In the genomic region with DNA sequence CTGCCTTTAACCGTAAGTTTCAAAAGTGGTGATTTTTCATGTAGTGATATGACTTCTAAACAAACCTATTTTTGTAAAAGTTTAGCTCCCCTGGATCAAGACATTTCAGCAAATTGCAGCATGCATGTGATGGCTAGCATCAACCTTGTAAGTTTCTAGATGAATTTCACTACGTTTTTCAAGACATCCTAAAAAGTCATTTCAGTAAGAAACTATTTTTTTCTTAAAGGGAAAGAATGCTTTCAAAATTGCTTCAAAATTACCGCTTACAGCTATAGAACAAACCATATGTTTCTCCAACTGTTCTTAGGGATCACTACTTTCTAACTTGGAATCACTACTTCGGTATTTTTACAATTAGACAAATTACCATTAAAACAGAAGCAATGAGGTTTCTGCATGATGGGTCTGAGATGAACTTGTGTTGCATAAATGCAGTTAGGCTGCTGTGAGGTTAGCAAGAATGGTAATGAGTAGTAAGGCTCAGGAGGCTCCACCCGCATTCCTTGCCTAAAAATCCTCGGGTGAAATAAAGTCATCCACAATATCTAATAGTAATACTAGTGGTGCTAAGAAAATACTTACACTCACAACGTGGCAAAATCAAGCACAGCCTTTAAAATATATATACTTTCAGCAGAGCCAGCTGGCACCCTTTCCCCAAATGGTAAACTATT, we compare ENCODE assay signal across 8 cellular contexts. TPM values are rescaled to one million over a fixed set of nuclear protein-coding genes. Genes with fewer than 3 reads are reported as not detected.
DNase-seq lines count a peak whose midpoint lies in the region; ATAC-seq and TF ChIP-seq lines count a peak whose summit lies in the region.

No MANE protein-coding gene starts in this region.

- no peak overlapping the region for H4K8ac ChIP-seq in trophoblast cell (ENCODE audit: low read depth, low read length)

- peaks cover 26 to 29% (median 28%) of the 10 kb centered on the region in 3 donors for H3K4me1 Mint-ChIP-seq in T-cell

- POLR2A ChIA-PET in T-cell (lab: Charles Lee), result interaction anchor here (0.6 to 0.7 kb wide), 3 partner anchors 113 to 221 kb away, joined by 5 to 6 read pairs (median 5); no protein-coding TSS in a partner anchor

- peaks cover 15% of the 10 kb centered on the region for H3K36me3 Mint-ChIP-seq in T-cell

- no peak overlapping the region for H4K91ac ChIP-seq in trophoblast cell (ENCODE audit: low read depth, low read length)

- H3K9ac ChIP-seq in trophoblast cell (ENCODE audit: low read length), result no peak overlapping the region

- CTCF ChIA-PET in T-cell (lab: Charles Lee), result interaction anchor here (0.6 to 2.2 kb wide), 5 partner anchors 10 to 239 kb away, joined by 3 to 8 read pairs (median 3); no protein-coding TSS in a partner anchor

- H3K9me3 ChIP-seq in DOHH2 (ENCODE audit: control insufficient read depth, insufficient read depth, low read length) (no peaks in the 10 kb centered on the region), trophoblast cell (ENCODE audit: insufficient read depth, low read depth, low read length) (no peaks in the 10 kb centered on the region), BE2C (no peaks in the 10 kb centered on the region)

- H3F3A ChIP-seq in DOHH2 (ENCODE audit: control insufficient read depth, insufficient read depth), result no peaks in the 10 kb centered on the region

- no peak overlapping the region for H3K23ac ChIP-seq in trophoblast cell (ENCODE audit: low read length)

- H3K4me3 ChIP-seq in DOHH2 (ENCODE audit: low read length) (no peak overlapping the region), fibroblast of pulmonary artery (replicated peaks; ENCODE audit: low read depth, low read length) (peak overlapping the region; percentile 62), trophoblast cell (ENCODE audit: low read depth, low read length) (no peak overlapping the region), BE2C (ENCODE audit: low read depth, low read length) (no peak overlapping the region)

- H4K12ac ChIP-seq in trophoblast cell (ENCODE audit: low read depth, low read length), result no peak overlapping the region

- no peaks in the 10 kb centered on the region for H3K9me3 Mint-ChIP-seq in T-cell

- H3K27ac ChIP-seq in DOHH2 (ENCODE audit: low read depth, low read length) (no peak overlapping the region), trophoblast cell (ENCODE audit: low read depth, low read length) (no peak overlapping the region)

- H3K27ac Mint-ChIP-seq in T-cell, result peak overlapping the region; percentile 82 to 86

- H3K14ac ChIP-seq in trophoblast cell (ENCODE audit: low read length), result no peak overlapping the region

- no peak overlapping the region for H2BK12ac ChIP-seq in trophoblast cell (ENCODE audit: low read length)

- peaks cover 0 to 9% of the 10 kb centered on the region in 2 donors for H3K27me3 Mint-ChIP-seq in T-cell

- H3K27me3 ChIP-seq in DOHH2 (ENCODE audit: control insufficient read depth, low read length), result peaks cover 32% of the 10 kb centered on the region
- no peaks in the 10 kb centered on the region for H3K27me3 ChIP-seq in trophoblast cell (ENCODE audit: insufficient read depth, low read length)
- H3K27me3 ChIP-seq in BE2C, result 0 out of 2 replicates have a peak, but pooled peaks cover 3% of the 10 kb centered on the region

- H2BK5ac ChIP-seq in trophoblast cell (ENCODE audit: low read depth, low read length, poor library complexity), result no peak overlapping the region

- no peak overlapping the region for H3K4ac ChIP-seq in trophoblast cell (ENCODE audit: low read depth, low read length)

- no peak overlapping the region for H2AFZ ChIP-seq in trophoblast cell (ENCODE audit: insufficient read depth, low read length, poor library complexity)

- peak overlapping the region; percentile 81 to 87 (median 82) for H3K4me3 Mint-ChIP-seq in T-cell

- no CpG with 5 or more reads among the region's 7 CpGs for WGBS in trophoblast cell (ENCODE audit: extremely low coverage, insufficient coverage, insufficient read length)

- H4K20me1 ChIP-seq in DOHH2 (ENCODE audit: control insufficient read depth, insufficient read depth, low read depth, low read length), result no peaks in the 10 kb centered on the region

- no peak overlapping the region for H3K18ac ChIP-seq in trophoblast cell (ENCODE audit: low read length)

- H3K4me2 ChIP-seq in DOHH2 (ENCODE audit: low read length) (peak overlapping the region; percentile 96; the same call in 1 of the 2 replicates), trophoblast cell (ENCODE audit: low read length) (peak overlapping the region; percentile 73)

- no peak overlapping the region for H2BK120ac ChIP-seq in trophoblast cell (ENCODE audit: insufficient read depth, low read length, poor library complexity)

- H3K4me1 ChIP-seq in DOHH2 (ENCODE audit: control insufficient read depth, low read length) (peaks cover 13% of the 10 kb centered on the region), trophoblast cell (ENCODE audit: control insufficient read depth in 1 of 2, insufficient read depth in 2 of 2, low read length in 2 of 2) (peaks cover 2% of the 10 kb centered on the region in 2 experiments), BE2C (no peaks in the 10 kb centered on the region; the same call in 1 of the 2 replicates)

- H3K36me3 ChIP-seq in DOHH2 (ENCODE audit: control insufficient read depth, low read length), result no peaks in the 10 kb centered on the region
- H3K36me3 ChIP-seq in trophoblast cell (ENCODE audit: control insufficient read depth in 1 of 2, insufficient read depth in 2 of 2, low read length in 2 of 2), result peaks cover 2 to 3% of the 10 kb centered on the region in 2 experiments
- H3K36me3 ChIP-seq in BE2C, result no peaks in the 10 kb centered on the region

- ATAC-seq in T-cell (replicated peaks in 1 of 4) (no peak), HG02870 (IDR thresholded peaks at IDR 0.05; ENCODE audit: unreplicated experiment) (no peak)

- peaks cover 12% of the 10 kb centered on the region for H3K79me1 ChIP-seq in trophoblast cell (ENCODE audit: low read length)

- H2AK5ac ChIP-seq in trophoblast cell (ENCODE audit: low read length), result no peak overlapping the region

- no peaks in the 10 kb centered on the region for H3K79me2 ChIP-seq in DOHH2 (ENCODE audit: control insufficient read depth, low read length)
- peaks cover 9% of the 10 kb centered on the region for H3K79me2 ChIP-seq in trophoblast cell (ENCODE audit: control insufficient read depth, insufficient read depth, low read length, poor library complexity)

- H3K9me2 ChIP-seq in DOHH2 (replicated peaks; ENCODE audit: control insufficient read depth, low read length), result no peaks in the 10 kb centered on the region

- no peak for DNase-seq in T-cell
- no peak for DNase-seq in fibroblast of pulmonary artery (ENCODE audit: low read depth)
- DNase-seq in trophoblast cell, result peak in 1 of 2 donors; percentile 25
- no peak for DNase-seq in stimulated activated CD4-positive, alpha-beta T cell treated with anti-CD3 and anti-CD28 coated beads, Interleukin-4, amount 100 ng/mL, for 1 hour
- no peak for DNase-seq in BE2C
- DNase-seq in NCI-H748 (lab: John Stamatoyannopoulos, UW; ENCODE audit: unreplicated experiment), result no peak

- TF ChIP-seq CTCF in DOHH2 (IDR thresholded peaks at IDR 0.05; ENCODE audit: low read depth, low read length, poor library complexity, severe bottlenecking) (no peak), fibroblast of pulmonary artery (IDR thresholded peaks at IDR 0.05; ENCODE audit: low read length, missing control alignments) (no peak), BE2C (IDR thresholded peaks at IDR 0.05; ENCODE audit: low read depth, low read length) (no peak)

RNA-seq across cellular contexts. Expression of a gene that starts 53.8 kb away (rescaled TPM):
- 10 to 100 TPM in 1 of 5 donors, 1 to 10 TPM in 4; 4.8 to 11.9 (median 7.2) TPM for total RNA-seq in T-cell
- polyA plus RNA-seq in trophoblast cell (2013), result 18.9 and 20.1 TPM in 2 replicates
- 0.83 TPM for polyA plus RNA-seq in BE2C (2012; ENCODE audit: insufficient read depth, insufficient read length, low read depth)
